Comparison of ENCODE assay signal across 1 cellular context in the genomic region with DNA sequence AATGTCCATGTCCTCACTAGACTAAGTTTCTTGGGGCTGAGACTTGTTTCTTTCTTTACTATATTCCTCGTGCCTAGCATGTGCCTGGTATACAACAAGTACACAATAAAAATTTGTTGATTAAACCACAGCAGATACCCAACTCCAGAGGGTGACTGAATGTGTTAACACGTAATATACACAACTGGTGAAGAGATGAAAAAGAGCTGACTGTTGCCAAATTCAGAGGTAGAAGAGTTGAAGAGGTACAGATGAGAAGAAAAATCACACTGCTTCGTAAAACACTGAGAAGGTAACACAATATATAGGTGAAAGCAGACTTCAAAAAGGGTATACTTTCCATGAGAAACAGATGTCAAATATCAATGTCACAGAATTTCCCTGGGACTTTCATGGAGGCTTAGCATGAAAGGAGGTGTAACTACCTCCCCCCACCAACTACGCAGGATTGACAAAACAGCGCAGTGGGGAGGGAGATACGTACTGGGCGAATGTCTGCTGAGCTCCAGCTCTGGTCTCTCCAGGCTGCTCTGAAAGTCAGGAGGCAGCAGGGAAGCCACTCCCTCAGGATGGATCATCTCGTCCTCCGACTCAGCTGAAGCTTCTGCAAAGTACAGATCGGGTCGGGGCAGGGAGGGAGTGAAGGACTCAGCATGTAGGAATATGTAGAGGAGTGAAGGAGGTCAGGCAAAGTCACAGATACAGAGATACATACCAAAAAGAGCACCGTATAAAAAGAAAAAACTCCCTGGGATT.
TF ChIP-seq lines count a peak whose summit lies in the region.

No MANE protein-coding gene starts in this region.

TF ChIP-seq in HepG2, 621 proteins besides CTCF, POLR2A, EP300 and RAD21:
- TF ChIP-seq CHCHD3 (CRISPR knock-in tag; IDR thresholded peaks at IDR 0.05) (0 out of 2 replicates have a peak, but pooled peaks have one; percentile 26), ZNF205 (CRISPR knock-in tag; IDR thresholded peaks at IDR 0.05) (no peak), ZNF510 (CRISPR knock-in tag; IDR thresholded peaks at IDR 0.05; ENCODE audit: low read depth) (0 out of 2 replicates have a peak, but pooled peaks have one; percentile 4), ZNF501 (CRISPR knock-in tag; IDR thresholded peaks at IDR 0.05) (no peak), MAFF (IDR thresholded peaks at IDR 0.05; ENCODE audit: low read depth, low read length) (peak; percentile 83), ZBTB7A (CRISPR knock-in tag; IDR thresholded peaks at IDR 0.05) (peak; percentile 36; the same call in 1 of the 2 replicates), MAFK (conservative IDR thresholded peaks at IDR 0.05 in 1 of 2, IDR thresholded peaks at IDR 0.05 in 1 of 2; ENCODE audit: low read length in 2 of 2) (peak; percentile 90 to 92)
- TF ChIP-seq, protein P1, sequence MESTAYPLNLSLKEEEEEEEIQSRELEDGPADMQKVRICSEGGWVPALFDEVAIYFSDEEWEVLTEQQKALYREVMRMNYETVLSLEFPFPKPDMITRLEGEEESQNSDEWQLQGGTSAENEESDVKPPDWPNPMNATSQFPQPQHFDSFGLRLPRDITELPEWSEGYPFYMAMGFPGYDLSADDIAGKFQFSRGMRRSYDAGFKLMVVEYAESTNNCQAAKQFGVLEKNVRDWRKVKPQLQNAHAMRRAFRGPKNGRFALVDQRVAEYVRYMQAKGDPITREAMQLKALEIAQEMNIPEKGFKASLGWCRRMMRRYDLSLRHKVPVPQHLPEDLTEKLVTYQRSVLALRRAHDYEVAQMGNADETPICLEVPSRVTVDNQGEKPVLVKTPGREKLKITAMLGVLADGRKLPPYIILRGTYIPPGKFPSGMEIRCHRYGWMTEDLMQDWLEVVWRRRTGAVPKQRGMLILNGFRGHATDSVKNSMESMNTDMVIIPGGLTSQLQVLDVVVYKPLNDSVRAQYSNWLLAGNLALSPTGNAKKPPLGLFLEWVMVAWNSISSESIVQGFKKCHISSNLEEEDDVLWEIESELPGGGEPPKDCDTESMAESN (CRISPR knock-in tag; conservative IDR thresholded peaks at IDR 0.05), result 0 out of 2 replicates have a peak, but pooled peaks have one; percentile 51
TF ChIP-seq in HepG2: peak in this region for 6.
